In the genomic region with DNA sequence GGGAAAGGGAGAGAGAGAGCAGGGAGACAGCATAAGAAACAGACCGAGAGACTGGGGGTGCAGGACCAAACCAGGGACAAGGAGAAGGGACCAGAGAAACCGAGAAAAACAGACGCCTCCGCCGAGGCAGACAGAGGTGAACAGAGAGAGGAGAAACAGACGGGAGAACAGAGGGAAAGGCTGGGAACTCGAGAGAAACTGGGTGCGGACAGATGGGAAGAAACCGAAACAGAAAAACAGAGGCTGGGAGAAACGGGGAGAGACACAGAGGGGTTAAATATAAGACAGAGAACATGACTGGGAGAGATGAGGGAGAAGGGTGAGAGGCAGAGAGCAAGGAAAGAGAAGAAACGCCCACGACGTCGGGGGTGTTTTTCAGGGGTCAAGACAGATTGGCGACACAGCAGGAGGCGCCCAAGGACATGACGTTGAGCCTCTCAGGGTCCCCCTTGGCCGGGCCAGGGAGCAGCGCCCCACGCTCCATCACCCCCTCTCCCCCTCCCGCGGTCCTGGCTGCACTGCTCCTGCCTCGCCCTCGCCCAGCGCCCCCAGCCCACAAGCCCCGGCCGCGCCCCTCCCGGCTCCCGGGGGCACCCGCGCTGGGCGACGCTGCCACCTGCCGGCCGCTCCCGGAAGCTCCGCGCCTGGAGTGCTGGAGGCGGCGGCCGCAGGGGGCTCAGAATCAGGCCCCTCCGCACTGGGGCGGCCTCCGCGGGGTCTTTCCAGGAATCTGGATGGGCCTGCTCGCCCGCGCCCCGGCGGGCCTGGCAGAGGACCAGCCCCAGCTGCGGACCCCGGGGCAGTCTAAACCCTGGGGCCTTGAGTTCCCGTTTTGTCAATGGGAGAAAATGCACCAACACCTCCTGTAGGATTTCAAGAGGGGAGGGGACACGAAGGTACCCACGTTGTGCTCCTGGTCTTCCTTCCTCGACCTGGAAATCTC, we compare ENCODE assay signal across 8 cellular contexts.
DNase-seq lines count a peak whose midpoint lies in the region; ATAC-seq and TF ChIP-seq lines count a peak whose summit lies in the region.

No MANE protein-coding gene starts in this region.

- H3K9me3 Mint-ChIP-seq in memory B cell = no peaks in the 10 kb centered on the region

- H2AFZ ChIP-seq in MM.1S (ENCODE audit: low read length) = peak overlapping the region; percentile 89

- peak overlapping the region; percentile 65 for H3K4me3 ChIP-seq in MM.1S (ENCODE audit: low read length)

- H4K20me1 ChIP-seq in MM.1S (ENCODE audit: insufficient read depth, low read length) = no peaks in the 10 kb centered on the region

- peak; percentile 82 for TF ChIP-seq CTCF in MM.1S (IDR thresholded peaks at IDR 0.05; ENCODE audit: low read length)

- no peaks in the 10 kb centered on the region for H3K9me3 ChIP-seq in MM.1S (replicated peaks; ENCODE audit: insufficient read depth, low read length)

- peak overlapping the region; percentile 75 for H3K4me2 ChIP-seq in MM.1S (ENCODE audit: low read depth, low read length)

- peaks cover 42% of the 10 kb centered on the region for H3K27me3 ChIP-seq in MM.1S (replicated peaks; ENCODE audit: insufficient read depth, low read length)

- H3K9me2 ChIP-seq in MM.1S (replicated peaks; ENCODE audit: insufficient read depth, low read length) = no peaks in the 10 kb centered on the region

- H3K4me1 Mint-ChIP-seq in memory B cell = peaks cover 14% of the 10 kb centered on the region

- DNase-seq in EL (peak; percentile 58), MM.1S (peak; percentile 39), ecto neural progenitor cell (ENCODE audit: low spot score) (peak; percentile 93), memory B cell (ENCODE audit: low spot score in 2 of 2) (peak; percentile 53 to 75)
- DNase-seq in activated CD4-positive, alpha-beta T cell treated with anti-CD3 and anti-CD28 coated beads, Interleukin-2, amount 50 U/mL, for 4 hours = peak; percentile 24 to 30
- peak; percentile 24 to 25 for DNase-seq in stimulated activated CD8-positive, alpha-beta memory T cell treated with anti-CD3 and anti-CD28 coated beads, Interleukin-15, amount 100 ng/mL, for 48 hours (ENCODE audit: low read depth in 2 of 2)

- no peak overlapping the region for H3K27ac ChIP-seq in MM.1S (ENCODE audit: low read length)

- H3K27ac Mint-ChIP-seq in memory B cell = no peak overlapping the region

- H3K4me1 ChIP-seq in MM.1S (ENCODE audit: low read length) = no peaks in the 10 kb centered on the region

- H3K79me2 ChIP-seq in MM.1S (ENCODE audit: low read length) = no peaks in the 10 kb centered on the region

- H3K27me3 Mint-ChIP-seq in memory B cell = peaks cover 24% of the 10 kb centered on the region

- H3K36me3 Mint-ChIP-seq in memory B cell = no peaks in the 10 kb centered on the region

- peak overlapping the region; percentile 82 for H3K4me3 Mint-ChIP-seq in memory B cell

- ATAC-seq in memory B cell (ENCODE audit: low read depth) = peak; percentile 62
- no peak for ATAC-seq in GM19328 (IDR thresholded peaks at IDR 0.05; ENCODE audit: unreplicated experiment)
- ATAC-seq in GM21529 (IDR thresholded peaks at IDR 0.05; ENCODE audit: unreplicated experiment) = no peak

- peak overlapping the region; percentile 25; the same call in 1 of the 2 replicates for H3K9ac ChIP-seq in MM.1S (ENCODE audit: low read length)

- no peaks in the 10 kb centered on the region for H3F3A ChIP-seq in MM.1S (ENCODE audit: insufficient read depth, low read length)

- no peaks in the 10 kb centered on the region for H3K36me3 ChIP-seq in MM.1S (replicated peaks; ENCODE audit: insufficient read depth, low read length)

Comparison
In these comparisons a context has a peak if more than half of its experiments do, and no peak if none do; other contexts are left out.
1. DNase-seq: peak in every context shown above with its lines; median percentile 93 in ecto neural progenitor cell; 64 in memory B cell; 58 in EL; 39 in MM.1S; 27 in activated CD4-positive, alpha-beta T cell treated with anti-CD3 and anti-CD28 coated beads, Interleukin-2, amount 50 U/mL, for 4 hours; 24 in stimulated activated CD8-positive, alpha-beta memory T cell treated with anti-CD3 and anti-CD28 coated beads, Interleukin-15, amount 100 ng/mL, for 48 hours.